Comparison of ENCODE assay signal across 8 cellular contexts in genomic region chr7:43729214-43729923, GRCh38. TPM values are rescaled to one million over a fixed set of nuclear protein-coding genes. Genes with fewer than 3 reads are reported as not detected.
DNase-seq lines count a peak whose midpoint lies in the region; ATAC-seq, FAIRE-seq and TF ChIP-seq lines count a peak whose summit lies in the region.

COA1 (minus strand) TSS chr7:43729523; CDS start chr7:43648614, 80,909 bp downstream.

- H3K4me3 ChIP-seq in Loucy (ENCODE audit: low read length, poor library complexity, severe bottlenecking) (peak within 1 kb of the TSS; percentile 88), fibroblast of pulmonary artery (replicated peaks; ENCODE audit: low read depth, low read length) (peak within 1 kb of the TSS; percentile 75)

- TF ChIP-seq CTCF in Loucy (conservative IDR thresholded peaks at IDR 0.05; ENCODE audit: low read length), result no peak
- peak; percentile 12 for TF ChIP-seq CTCF in fibroblast of pulmonary artery (IDR thresholded peaks at IDR 0.05; ENCODE audit: low read length, missing control alignments)

- no peaks in the 10 kb centered on the region for H3K27me3 Mint-ChIP-seq in natural killer cell treated with Interleukin-12 subunit alpha and Interleukin-12 subunit beta and Interleukin-15 and Interleukin-18, amount 100 ng/mL, for 72 hours

- H3K9me2 ChIP-seq in Loucy (replicated peaks; ENCODE audit: low read depth, low read length), result no peaks in the 10 kb centered on the region

- peaks cover 21 to 24% of the 10 kb centered on the region in 2 donors for H3K4me1 Mint-ChIP-seq in natural killer cell treated with Interleukin-12 subunit alpha and Interleukin-12 subunit beta and Interleukin-15 and Interleukin-18, amount 100 ng/mL, for 72 hours (ENCODE audit: low read depth in 2 of 2)

- H3K4me3 Mint-ChIP-seq in natural killer cell treated with Interleukin-12 subunit alpha and Interleukin-12 subunit beta and Interleukin-15 and Interleukin-18, amount 100 ng/mL, for 72 hours, result peak within 1 kb of the TSS; percentile 95

- H4K20me1 ChIP-seq in Loucy (ENCODE audit: insufficient read depth, low read length, poor library complexity, severe bottlenecking), result peaks cover 15% of the 10 kb centered on the region

- H3F3A ChIP-seq in Loucy (ENCODE audit: low read depth), result no peaks in the 10 kb centered on the region

- H2AFZ ChIP-seq in Loucy (ENCODE audit: low read length), result peak within 1 kb of the TSS; percentile 85

- no peaks in the 10 kb centered on the region for H3K9me3 Mint-ChIP-seq in natural killer cell treated with Interleukin-12 subunit alpha and Interleukin-12 subunit beta and Interleukin-15 and Interleukin-18, amount 100 ng/mL, for 72 hours

- H3K27ac Mint-ChIP-seq in natural killer cell treated with Interleukin-12 subunit alpha and Interleukin-12 subunit beta and Interleukin-15 and Interleukin-18, amount 100 ng/mL, for 72 hours, result peak within 1 kb of the TSS; percentile 84 to 87

- H3K79me2 ChIP-seq in Loucy (ENCODE audit: insufficient read depth, low read length), result peaks cover 48% of the 10 kb centered on the region

- H3K4me2 ChIP-seq in Loucy (ENCODE audit: low read depth, low read length, poor library complexity, severe bottlenecking), result peak within 1 kb of the TSS; percentile 86

- TF ChIP-seq POLR2A in H54 (IDR thresholded peaks at IDR 0.05; ENCODE audit: low read depth, low read length), result peak; percentile 91
- TF ChIP-seq POLR2A in Raji (IDR thresholded peaks at IDR 0.05; ENCODE audit: insufficient read depth, low read depth, low read length), result peak; percentile 96

- peak; percentile 98 for ATAC-seq in natural killer cell treated with Interleukin-12 subunit alpha and Interleukin-12 subunit beta and Interleukin-15 and Interleukin-18, amount 100 ng/mL, for 72 hours

- peaks cover 13% of the 10 kb centered on the region for H3K36me3 Mint-ChIP-seq in natural killer cell treated with Interleukin-12 subunit alpha and Interleukin-12 subunit beta and Interleukin-15 and Interleukin-18, amount 100 ng/mL, for 72 hours

- H3K4me1 ChIP-seq in ES-I3 (ENCODE audit: insufficient read depth, low read length) (no peaks in the 10 kb centered on the region; the same call in 1 of the 2 replicates), Loucy (ENCODE audit: insufficient read depth, low read length, poor library complexity, severe bottlenecking) (peaks cover 27% of the 10 kb centered on the region)

- peak; percentile 97 for FAIRE-seq in H54 (lab: Jason Lieb, UNC)

- no peaks in the 10 kb centered on the region for H3K9me3 ChIP-seq in ES-I3 (ENCODE audit: control insufficient read depth, insufficient read depth, low read length)
- H3K9me3 ChIP-seq in Loucy (ENCODE audit: insufficient read depth, low read depth, low read length), result no peaks in the 10 kb centered on the region

- H3K36me3 ChIP-seq in ES-I3 (ENCODE audit: insufficient read depth, low read length) (no peaks in the 10 kb centered on the region), Loucy (ENCODE audit: insufficient read depth, low read length) (no peaks in the 10 kb centered on the region)

- H3K9ac ChIP-seq in ES-I3 (ENCODE audit: low read depth, low read length) (peak within 1 kb of the TSS; percentile 98), Loucy (ENCODE audit: low read depth, low read length, poor library complexity, severe bottlenecking) (peak within 1 kb of the TSS; percentile 85)

- no peaks in the 10 kb centered on the region for H3K27me3 ChIP-seq in Loucy (ENCODE audit: insufficient read depth, low read length, poor library complexity, severe bottlenecking)

- DNase-seq in H54 (ENCODE audit: insufficient read length, low spot score) (peak; percentile 91), fibroblast of pulmonary artery (ENCODE audit: low read depth) (peak; percentile 94)
- DNase-seq in activated T-helper 9 cell treated with anti-CD3 and anti-CD28 coated beads, Interleukin-2, amount 50 U/mL, for 16 hours (ENCODE audit: low read depth), result peak; percentile 76
- DNase-seq in natural killer cell treated with Interleukin-12 subunit alpha and Interleukin-12 subunit beta and Interleukin-15 and Interleukin-18, amount 100 ng/mL, for 72 hours (ENCODE audit: low spot score), result peak; percentile 89
- peak; percentile 76 for DNase-seq in stimulated activated naive CD4-positive, alpha-beta T cell treated with Interleukin-2 at 50 U/mL for 16 hours (lab: John Stamatoyannopoulos, UW)

RNA-seq across cellular contexts. Expression of gene COA1, which starts in this region (rescaled TPM):
- total RNA-seq in natural killer cell treated with Interleukin-12 subunit alpha and Interleukin-12 subunit beta and Interleukin-15 and Interleukin-18, amount 100 ng/mL, for 72 hours, result 100 to 1,000 TPM in 1 of 2 donors, 10 to 100 TPM in 1; 77.2 to 119 TPM

Comparison
In these comparisons a context has a peak if more than half of its experiments do, and no peak if none do; other contexts are left out.
1. Peak in every context shown above with its lines: DNase-seq, ATAC-seq and H3K4me3 ChIP-seq.